Comparison of ENCODE assay signal across 18 cellular contexts in genomic region chr3:82055792-82056191, GRCh38.
A peak's percentile ranks its signal among the peaks of the same experiment; 100 is the strongest.
DNase-seq lines count a peak whose midpoint lies in the region; ATAC-seq, FAIRE-seq and TF ChIP-seq lines count a peak whose summit lies in the region.
"Had no signal": no experiment of that assay in that cellular context is flagged by ENCODE, and none has a peak within 500 bp of the region (broad histone marks: within the 10 kb centered on the region; RNA-seq: fewer than 3 reads in every experiment).

No MANE protein-coding gene starts in this region.

- H3K4me2 ChIP-seq in astrocyte (ENCODE audit: low read length): no peak overlapping the region
- peak overlapping the region; percentile 49 for H3K4me2 ChIP-seq in keratinocyte (ENCODE audit: control insufficient read depth, extremely low read depth, insufficient read depth, low read depth, low read length)

- in situ Hi-C loops in ACHN (cut with HindIII; ENCODE audit: low pct_ligation_motif_present, low pct_unique_long_range_greater_than_20kb, low sequenced_read_pairs): no loop called here

- H3K79me2 ChIP-seq in astrocyte (ENCODE audit: insufficient read depth, low read length): no peaks in the 10 kb centered on the region
- H3K79me2 ChIP-seq in keratinocyte (ENCODE audit: control insufficient read depth, insufficient read depth, low read length): no peaks in the 10 kb centered on the region

- DNase-seq in ACHN: peak; percentile 46
- DNase-seq in HS-27A (ENCODE audit: low read depth): peak; percentile 12
- DNase-seq in astrocyte (ENCODE audit: low read depth): peak; percentile 57
- no peak for DNase-seq in keratinocyte (ENCODE audit: low read depth, low spot score)
- no peak for DNase-seq in activated T-helper 2 cell treated with anti-CD3 and anti-CD28 coated beads, Interferon-gamma antibody, Interleukin-2, Interleukin-4, amounts not matched to agents 10 μg/mL and 5 μg/mL and 100 μg/mL, durations not matched to agents 14 hours and 24 hours and 36 hours (ENCODE audit: low spot score)
- no peak for DNase-seq in natural killer cell treated with Interleukin-12 subunit alpha and Interleukin-12 subunit beta and Interleukin-15 and Interleukin-18, amount 100 ng/mL, for 72 hours (ENCODE audit: low spot score)
- DNase-seq: activated CD4-positive, alpha-beta memory T cell treated with anti-CD3 and anti-CD28 coated beads for 36 hours; Calu3; cortex of kidney; head of caudate nucleus; NCI-H1417; stomach had no signal

- intact Hi-C loops in activated T-helper 2 cell treated with anti-CD3 and anti-CD28 coated beads, Interferon-gamma antibody, Interleukin-2, Interleukin-4, amounts not matched to agents 10 μg/mL and 5 μg/mL and 100 μg/mL, durations not matched to agents 14 hours and 24 hours and 36 hours (cut with micrococcal nuclease): no loop called here

- ATAC-seq in HG02610 (IDR thresholded peaks at IDR 0.05; ENCODE audit: unreplicated experiment) (no peak), HG03045 (IDR thresholded peaks at IDR 0.05; ENCODE audit: unreplicated experiment) (no peak)
- ATAC-seq in natural killer cell treated with Interleukin-12 subunit alpha and Interleukin-12 subunit beta and Interleukin-15 and Interleukin-18, amount 100 ng/mL, for 72 hours: no peak
- ATAC-seq: activated T-helper 17 cell treated with anti-CD3 and anti-CD28 coated beads, Interleukin-2, amount 50 U/mL, for 72 hours; esophagus mucosa had no signal

- H3K36me3 Mint-ChIP-seq in astrocyte (ENCODE audit: low read depth, unreplicated experiment): no peaks in the 10 kb centered on the region
- no peaks in the 10 kb centered on the region for H3K36me3 Mint-ChIP-seq in activated T-helper 2 cell treated with anti-CD3 and anti-CD28 coated beads, Interferon-gamma antibody, Interleukin-2, Interleukin-4, amounts not matched to agents 10 μg/mL and 5 μg/mL and 100 μg/mL, durations not matched to agents 14 hours and 24 hours and 36 hours (ENCODE audit: low read depth)
- no peaks in the 10 kb centered on the region for H3K36me3 Mint-ChIP-seq in natural killer cell treated with Interleukin-12 subunit alpha and Interleukin-12 subunit beta and Interleukin-15 and Interleukin-18, amount 100 ng/mL, for 72 hours
- H3K36me3 Mint-ChIP-seq: activated CD4-positive, alpha-beta memory T cell treated with anti-CD3 and anti-CD28 coated beads for 36 hours had no signal

- H3K9me1 ChIP-seq in keratinocyte (ENCODE audit: control insufficient read depth, extremely low read depth, insufficient read depth, low read length): no peaks in the 10 kb centered on the region

- H3K9ac ChIP-seq in astrocyte (ENCODE audit: low read length) (no peak overlapping the region), keratinocyte (ENCODE audit: control insufficient read depth, extremely low read depth, insufficient read depth, low read length) (no peak overlapping the region)

- H3K36me3 ChIP-seq in astrocyte (ENCODE audit: insufficient read depth, low read length) (no peaks in the 10 kb centered on the region), keratinocyte (ENCODE audit: control insufficient read depth in 2 of 2, extremely low read depth in 1 of 2, insufficient read depth in 2 of 2, low read length in 2 of 2) (no peaks in the 10 kb centered on the region)
- H3K36me3 ChIP-seq: stomach had no signal

- FAIRE-seq in astrocyte (lab: Jason Lieb, UNC) (no peak), keratinocyte (lab: Jason Lieb, UNC) (peak; percentile 87)
- FAIRE-seq: GM18507 had no signal

- dilution Hi-C loops in keratinocyte (cut with MboI; ENCODE audit: extremely low pct_ligation_motif_present, low sequenced_read_pairs): no loop called here

- no peaks in the 10 kb centered on the region for H3K9me3 ChIP-seq in astrocyte (ENCODE audit: insufficient read depth, low read depth, low read length)
- no peaks in the 10 kb centered on the region for H3K9me3 ChIP-seq in keratinocyte (ENCODE audit: control insufficient read depth, low read depth, low read length)
- H3K9me3 ChIP-seq: stomach had no signal

- no peaks in the 10 kb centered on the region for H3K4me1 ChIP-seq in astrocyte (ENCODE audit: insufficient read depth, low read length)
- H3K4me1 ChIP-seq in keratinocyte (ENCODE audit: control insufficient read depth, extremely low read depth, insufficient read depth, low read length): peaks cover 15% of the 10 kb centered on the region
- H3K4me1 ChIP-seq: stomach had no signal

- no peaks in the 10 kb centered on the region for H3K27me3 Mint-ChIP-seq in astrocyte (ENCODE audit: low read depth, unreplicated experiment)
- no peaks in the 10 kb centered on the region for H3K27me3 Mint-ChIP-seq in activated T-helper 2 cell treated with anti-CD3 and anti-CD28 coated beads, Interferon-gamma antibody, Interleukin-2, Interleukin-4, amounts not matched to agents 10 μg/mL and 5 μg/mL and 100 μg/mL, durations not matched to agents 14 hours and 24 hours and 36 hours (ENCODE audit: low read depth)
- no peaks in the 10 kb centered on the region for H3K27me3 Mint-ChIP-seq in natural killer cell treated with Interleukin-12 subunit alpha and Interleukin-12 subunit beta and Interleukin-15 and Interleukin-18, amount 100 ng/mL, for 72 hours
- H3K27me3 Mint-ChIP-seq: activated CD4-positive, alpha-beta memory T cell treated with anti-CD3 and anti-CD28 coated beads for 36 hours; activated T-helper 17 cell treated with anti-CD3 and anti-CD28 coated beads, Interleukin-2, amount 50 U/mL, for 72 hours; progenitor cell of endocrine pancreas had no signal

- H4K20me1 ChIP-seq in astrocyte (ENCODE audit: insufficient read depth, low read length): no peaks in the 10 kb centered on the region
- H4K20me1 ChIP-seq in keratinocyte (ENCODE audit: control insufficient read depth, extremely low read depth, insufficient read depth, low read length): no peaks in the 10 kb centered on the region

- H3K9me3 Mint-ChIP-seq in astrocyte (ENCODE audit: unreplicated experiment): no peaks in the 10 kb centered on the region
- H3K9me3 Mint-ChIP-seq in activated T-helper 2 cell treated with anti-CD3 and anti-CD28 coated beads, Interferon-gamma antibody, Interleukin-2, Interleukin-4, amounts not matched to agents 10 μg/mL and 5 μg/mL and 100 μg/mL, durations not matched to agents 14 hours and 24 hours and 36 hours: no peaks in the 10 kb centered on the region
- H3K9me3 Mint-ChIP-seq in natural killer cell treated with Interleukin-12 subunit alpha and Interleukin-12 subunit beta and Interleukin-15 and Interleukin-18, amount 100 ng/mL, for 72 hours: peaks cover 5% of the 10 kb centered on the region
- H3K9me3 Mint-ChIP-seq: activated T-helper 17 cell treated with anti-CD3 and anti-CD28 coated beads, Interleukin-2, amount 50 U/mL, for 72 hours had no signal

- H3K27ac Mint-ChIP-seq in astrocyte (ENCODE audit: unreplicated experiment): peak overlapping the region; percentile 26
- no peak overlapping the region for H3K27ac Mint-ChIP-seq in activated T-helper 2 cell treated with anti-CD3 and anti-CD28 coated beads, Interferon-gamma antibody, Interleukin-2, Interleukin-4, amounts not matched to agents 10 μg/mL and 5 μg/mL and 100 μg/mL, durations not matched to agents 14 hours and 24 hours and 36 hours
- H3K27ac Mint-ChIP-seq in natural killer cell treated with Interleukin-12 subunit alpha and Interleukin-12 subunit beta and Interleukin-15 and Interleukin-18, amount 100 ng/mL, for 72 hours: no peak overlapping the region
- H3K27ac Mint-ChIP-seq: activated CD4-positive, alpha-beta memory T cell treated with anti-CD3 and anti-CD28 coated beads for 36 hours; activated T-helper 17 cell treated with anti-CD3 and anti-CD28 coated beads, Interleukin-2, amount 50 U/mL, for 72 hours; progenitor cell of endocrine pancreas had no signal

- no peak overlapping the region for H3K27ac ChIP-seq in astrocyte (ENCODE audit: low read depth, low read length)
- no peak overlapping the region for H3K27ac ChIP-seq in keratinocyte (ENCODE audit: control insufficient read depth, insufficient read depth, low read length)
- H3K27ac ChIP-seq: stomach had no signal

- no peak overlapping the region for H2AFZ ChIP-seq in astrocyte (ENCODE audit: low read depth, low read length)
- peak overlapping the region; percentile 73 for H2AFZ ChIP-seq in keratinocyte (ENCODE audit: control insufficient read depth, low read length)

- no peak overlapping the region for H3K4me3 Mint-ChIP-seq in astrocyte (ENCODE audit: unreplicated experiment)
- H3K4me3 Mint-ChIP-seq in activated T-helper 2 cell treated with anti-CD3 and anti-CD28 coated beads, Interferon-gamma antibody, Interleukin-2, Interleukin-4, amounts not matched to agents 10 μg/mL and 5 μg/mL and 100 μg/mL, durations not matched to agents 14 hours and 24 hours and 36 hours (ENCODE audit: low read depth): no peak overlapping the region
- H3K4me3 Mint-ChIP-seq in natural killer cell treated with Interleukin-12 subunit alpha and Interleukin-12 subunit beta and Interleukin-15 and Interleukin-18, amount 100 ng/mL, for 72 hours: no peak overlapping the region
- H3K4me3 Mint-ChIP-seq: activated CD4-positive, alpha-beta memory T cell treated with anti-CD3 and anti-CD28 coated beads for 36 hours; activated T-helper 17 cell treated with anti-CD3 and anti-CD28 coated beads, Interleukin-2, amount 50 U/mL, for 72 hours had no signal

- peaks cover 10% of the 10 kb centered on the region for H3K4me1 Mint-ChIP-seq in astrocyte (ENCODE audit: low read depth, unreplicated experiment)
- no peaks in the 10 kb centered on the region for H3K4me1 Mint-ChIP-seq in activated T-helper 2 cell treated with anti-CD3 and anti-CD28 coated beads, Interferon-gamma antibody, Interleukin-2, Interleukin-4, amounts not matched to agents 10 μg/mL and 5 μg/mL and 100 μg/mL, durations not matched to agents 14 hours and 24 hours and 36 hours (ENCODE audit: low read depth)
- no peaks in the 10 kb centered on the region for H3K4me1 Mint-ChIP-seq in natural killer cell treated with Interleukin-12 subunit alpha and Interleukin-12 subunit beta and Interleukin-15 and Interleukin-18, amount 100 ng/mL, for 72 hours (ENCODE audit: low read depth in 2 of 2)
- H3K4me1 Mint-ChIP-seq: activated T-helper 17 cell treated with anti-CD3 and anti-CD28 coated beads, Interleukin-2, amount 50 U/mL, for 72 hours had no signal

- H3K27me3 ChIP-seq in astrocyte (ENCODE audit: insufficient read depth, low read length) (no peaks in the 10 kb centered on the region), keratinocyte (ENCODE audit: control insufficient read depth, extremely low read depth, insufficient read depth, low read length) (no peaks in the 10 kb centered on the region)
- H3K27me3 ChIP-seq: stomach had no signal

- TF ChIP-seq CTCF in astrocyte (IDR thresholded peaks at IDR 0.05; ENCODE audit: insufficient read depth, low read depth, low read length) (no peak), keratinocyte (optimal IDR thresholded peaks at IDR 0.05 in 1 of 3, IDR thresholded peaks at IDR 0.05 in 1 of 3, conservative IDR thresholded peaks at IDR 0.05 in 1 of 3; ENCODE audit: extremely low read depth in 1 of 3, insufficient read depth in 2 of 3, low read length in 3 of 3) (no peak)

- H3K4me3 ChIP-seq in astrocyte (ENCODE audit: insufficient read depth, low read depth, low read length) (no peak overlapping the region), keratinocyte (ENCODE audit: control insufficient read depth in 2 of 3, extremely low read depth in 1 of 3, insufficient read depth in 2 of 3, low read depth in 1 of 3, low read length in 3 of 3) (no peak overlapping the region)
- H3K4me3 ChIP-seq: stomach had no signal

Comparison
In these comparisons a context has a peak if more than half of its experiments do, and no peak if none do; other contexts are left out.
1. DNase-seq: peak in ACHN (single experiment), HS-27A (single experiment) and astrocyte (single experiment); none in keratinocyte (single experiment), activated T-helper 2 cell treated with anti-CD3 and anti-CD28 coated beads, Interferon-gamma antibody, Interleukin-2, Interleukin-4, amounts not matched to agents 10 μg/mL and 5 μg/mL and 100 μg/mL, durations not matched to agents 14 hours and 24 hours and 36 hours (single experiment) and natural killer cell treated with Interleukin-12 subunit alpha and Interleukin-12 subunit beta and Interleukin-15 and Interleukin-18, amount 100 ng/mL, for 72 hours (single experiment).